ENCODE assay signal across 24 cellular contexts in the genomic region with DNA sequence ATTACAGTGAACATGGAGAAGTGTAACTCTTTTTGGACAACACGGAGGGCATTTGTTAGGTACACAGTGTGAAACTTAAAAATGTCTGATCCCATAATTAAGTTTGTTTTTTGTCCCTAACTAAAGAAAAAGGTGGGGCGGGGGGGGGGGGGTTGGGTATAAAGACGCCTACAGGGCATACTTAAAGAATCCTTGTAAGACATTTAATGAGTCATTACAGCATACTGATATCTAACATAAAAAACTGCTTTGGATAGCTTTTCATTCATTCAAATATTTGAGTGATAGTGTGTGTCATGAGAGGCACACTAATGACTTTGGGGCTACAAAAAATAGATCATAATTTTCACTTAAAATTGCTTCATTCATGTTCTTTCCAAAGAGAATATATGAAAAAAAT. TPM values are rescaled to one million over a fixed set of nuclear protein-coding genes. Genes with fewer than 3 reads are reported as not detected.
A peak's percentile ranks its signal among the peaks of the same experiment; 100 is the strongest.
DNase-seq lines count a peak whose midpoint lies in the region; ATAC-seq, FAIRE-seq and TF ChIP-seq lines count a peak whose summit lies in the region.
"Had no signal": no experiment of that assay in that cellular context is flagged by ENCODE, and none has a peak within 500 bp of the region (broad histone marks: within the 10 kb centered on the region; RNA-seq: fewer than 3 reads in every experiment).

No MANE protein-coding gene starts in this region.

- no peak overlapping the region for H3K4me3 ChIP-seq in bronchial epithelial cell (ENCODE audit: low read depth, low read length)
- H3K4me3 ChIP-seq: GM23248, SJSA1 had no signal

- DNase-seq in COLO829 (ENCODE audit: low spot score) (peak; percentile 18), NCI-H69 (lab: John Stamatoyannopoulos, UW) (peak; percentile 23), bronchial epithelial cell (ENCODE audit: low read depth) (peak; percentile 31), NCI-H1105 (lab: John Stamatoyannopoulos, UW) (no peak), NCI-H2029 (lab: John Stamatoyannopoulos, UW) (no peak), AG08396 (ENCODE audit: low spot score) (no peak)
- DNase-seq: BE2C, GM23248, H9, HFFc6, IMR-90, NCI-H1048, NCI-H1417 treated with DMSO at 0.1 percent for 48 hours, NCI-H1694 treated with DMSO at 0.1 percent for 48 hours, NCI-H2081 treated with DMSO at 0.1 percent for 48 hours, NCI-H2171, NCI-H226, NCI-H510A, NCI-H748 treated with DMSO at 0.1 percent for 48 hours, Right ventricle myocardium superior had no signal

- ATAC-seq in HG02970 (IDR thresholded peaks at IDR 0.05; ENCODE audit: low FRiP score, unreplicated experiment): no peak

- H3K27me3 ChIP-seq in bronchial epithelial cell (ENCODE audit: control insufficient read depth, insufficient read depth, low read length): no peaks in the 10 kb centered on the region
- H3K27me3 ChIP-seq: BE2C, SJSA1 had no signal

- no peak for TF ChIP-seq CTCF in bronchial epithelial cell (IDR thresholded peaks at IDR 0.05; ENCODE audit: insufficient read depth, low read length, severe bottlenecking)

- no peaks in the 10 kb centered on the region for H3K36me3 ChIP-seq in bronchial epithelial cell (ENCODE audit: control insufficient read depth, insufficient read depth, low read length)
- H3K36me3 ChIP-seq: BE2C, SJSA1 had no signal

- FAIRE-seq in bronchial epithelial cell (lab: Jason Lieb, UNC): no peak
- FAIRE-seq: D721Med, GM18507 had no signal

RNA-seq across cellular contexts. Expression of gene ZNRF2, which starts 31.2 kb away (rescaled TPM):
- 18.4 and 23.4 TPM in 2 replicates for total RNA-seq in bronchial epithelial cell

Comparison
In these comparisons a context has a peak if more than half of its experiments do, and no peak if none do; other contexts are left out.
1. DNase-seq: peak in COLO829 (single experiment), NCI-H69 (single experiment) and bronchial epithelial cell (single experiment); none in NCI-H1105 (single experiment), NCI-H2029 (single experiment) and AG08396 (single experiment).